Comparison of ENCODE assay signal across 8 cellular contexts in genomic region chr6:105994522-105995402, GRCh38.
DNase-seq lines count a peak whose midpoint lies in the region; ATAC-seq and TF ChIP-seq lines count a peak whose summit lies in the region.

No MANE protein-coding gene starts in this region.

- CTCF ChIA-PET in activated CD4-positive, alpha-beta memory T cell treated with anti-CD3 and anti-CD28 coated beads, Interleukin-2, amount 10 ng/mL, durations not matched to agents 7 days and 5 days (lab: Charles Lee), result interaction anchor here (1.0 to 6.7 kb wide), 17 partner anchors 9 to 511 kb away, joined by 3 to 80 read pairs (median 6); partner anchors contain the start of gene PRDM1

- peak overlapping the region; percentile 67 for H3K4me3 ChIP-seq in GM12864 (ENCODE audit: low read depth, low read length)

- POLR2A ChIA-PET in activated CD4-positive, alpha-beta memory T cell treated with anti-CD3 and anti-CD28 coated beads, Interleukin-2, amount 10 ng/mL, durations not matched to agents 7 days and 5 days (lab: Charles Lee), result interaction anchor here (0.7 to 10.2 kb wide), 28 partner anchors 9 to 541 kb away, joined by 3 to 323 read pairs (median 6); partner anchors contain the start of genes ATG5 and PRDM1

- ATAC-seq in effector memory CD8-positive, alpha-beta T cell (replicated peaks), result peak; percentile 17
- no peak for ATAC-seq in memory B cell (ENCODE audit: low read depth)
- peak; percentile 58 for ATAC-seq in stimulated activated effector memory CD8-positive, alpha-beta T cell treated with anti-CD3 and anti-CD28 coated beads, Interleukin-12 subunit alpha, Interleukin-12 subunit beta, amount 100 ng/mL, for 72 hours
- no peak for ATAC-seq in GM21381 (IDR thresholded peaks at IDR 0.05; ENCODE audit: unreplicated experiment)
- no peak for ATAC-seq in GM18870 (IDR thresholded peaks at IDR 0.05; ENCODE audit: unreplicated experiment)

- TF ChIP-seq CTCF in GM12864 (IDR thresholded peaks at IDR 0.05; ENCODE audit: low read depth, low read length, missing control alignments), result no peak

- H3K4me1 Mint-ChIP-seq in activated CD4-positive, alpha-beta memory T cell treated with anti-CD3 and anti-CD28 coated beads, Interleukin-2, amount 10 ng/mL, durations not matched to agents 7 days and 5 days, result peaks cover 58% of the 10 kb centered on the region
- peaks cover 17 to 22% of the 10 kb centered on the region in 2 donors for H3K4me1 Mint-ChIP-seq in effector memory CD8-positive, alpha-beta T cell (ENCODE audit: low read depth in 2 of 2)
- H3K4me1 Mint-ChIP-seq in memory B cell, result peaks cover 16% of the 10 kb centered on the region
- H3K4me1 Mint-ChIP-seq in stimulated activated effector memory CD8-positive, alpha-beta T cell treated with anti-CD3 and anti-CD28 coated beads, Interleukin-12 subunit alpha, Interleukin-12 subunit beta, amount 100 ng/mL, for 72 hours, result peaks cover 33% of the 10 kb centered on the region

- H3K27ac Mint-ChIP-seq in activated CD4-positive, alpha-beta memory T cell treated with anti-CD3 and anti-CD28 coated beads, Interleukin-2, amount 10 ng/mL, durations not matched to agents 7 days and 5 days, result peak overlapping the region; percentile 74
- H3K27ac Mint-ChIP-seq in effector memory CD8-positive, alpha-beta T cell, result peak overlapping the region; percentile 88 to 90
- peak overlapping the region; percentile 76 for H3K27ac Mint-ChIP-seq in memory B cell
- H3K27ac Mint-ChIP-seq in stimulated activated effector memory CD8-positive, alpha-beta T cell treated with anti-CD3 and anti-CD28 coated beads, Interleukin-12 subunit alpha, Interleukin-12 subunit beta, amount 100 ng/mL, for 72 hours, result peak overlapping the region; percentile 85

- H3K36me3 Mint-ChIP-seq in activated CD4-positive, alpha-beta memory T cell treated with anti-CD3 and anti-CD28 coated beads, Interleukin-2, amount 10 ng/mL, durations not matched to agents 7 days and 5 days (ENCODE audit: low read depth), result peaks cover 4% of the 10 kb centered on the region
- H3K36me3 Mint-ChIP-seq in effector memory CD8-positive, alpha-beta T cell (ENCODE audit: insufficient read depth), result peaks cover 19% of the 10 kb centered on the region
- peaks cover 1% of the 10 kb centered on the region for H3K36me3 Mint-ChIP-seq in memory B cell
- peaks cover 4% of the 10 kb centered on the region for H3K36me3 Mint-ChIP-seq in stimulated activated effector memory CD8-positive, alpha-beta T cell treated with anti-CD3 and anti-CD28 coated beads, Interleukin-12 subunit alpha, Interleukin-12 subunit beta, amount 100 ng/mL, for 72 hours

- peak overlapping the region; percentile 87 for H3K4me3 Mint-ChIP-seq in activated CD4-positive, alpha-beta memory T cell treated with anti-CD3 and anti-CD28 coated beads, Interleukin-2, amount 10 ng/mL, durations not matched to agents 7 days and 5 days
- H3K4me3 Mint-ChIP-seq in effector memory CD8-positive, alpha-beta T cell, result peak overlapping the region; percentile 86 to 93
- peak overlapping the region; percentile 94 for H3K4me3 Mint-ChIP-seq in memory B cell
- peak overlapping the region; percentile 87 for H3K4me3 Mint-ChIP-seq in stimulated activated effector memory CD8-positive, alpha-beta T cell treated with anti-CD3 and anti-CD28 coated beads, Interleukin-12 subunit alpha, Interleukin-12 subunit beta, amount 100 ng/mL, for 72 hours

- H3K27me3 Mint-ChIP-seq in activated CD4-positive, alpha-beta memory T cell treated with anti-CD3 and anti-CD28 coated beads, Interleukin-2, amount 10 ng/mL, durations not matched to agents 7 days and 5 days, result peaks cover 5% of the 10 kb centered on the region
- no peaks in the 10 kb centered on the region for H3K27me3 Mint-ChIP-seq in effector memory CD8-positive, alpha-beta T cell
- H3K27me3 Mint-ChIP-seq in memory B cell, result peaks cover 6% of the 10 kb centered on the region

- no peaks in the 10 kb centered on the region for H3K9me3 Mint-ChIP-seq in activated CD4-positive, alpha-beta memory T cell treated with anti-CD3 and anti-CD28 coated beads, Interleukin-2, amount 10 ng/mL, durations not matched to agents 7 days and 5 days
- H3K9me3 Mint-ChIP-seq in effector memory CD8-positive, alpha-beta T cell, result no peaks in the 10 kb centered on the region
- H3K9me3 Mint-ChIP-seq in memory B cell, result peaks cover 2% of the 10 kb centered on the region
- H3K9me3 Mint-ChIP-seq in stimulated activated effector memory CD8-positive, alpha-beta T cell treated with anti-CD3 and anti-CD28 coated beads, Interleukin-12 subunit alpha, Interleukin-12 subunit beta, amount 100 ng/mL, for 72 hours, result no peaks in the 10 kb centered on the region

- no peak for DNase-seq in GM12864 (ENCODE audit: low read depth)
- peak; percentile 23 for DNase-seq in NCI-H2029 treated with DMSO at 0.1 percent for 48 hours (lab: John Stamatoyannopoulos, UW)
- peak; percentile 65 for DNase-seq in activated CD4-positive, alpha-beta memory T cell treated with anti-CD3 and anti-CD28 coated beads, Interleukin-2, amount 10 ng/mL, durations not matched to agents 7 days and 5 days
- DNase-seq in effector memory CD8-positive, alpha-beta T cell, result peak in 2 of 3 experiments; percentile 24 to 27
- peak; percentile 29 to 44 for DNase-seq in memory B cell (ENCODE audit: low spot score in 2 of 2)
- DNase-seq in stimulated activated effector memory CD8-positive, alpha-beta T cell treated with anti-CD3 and anti-CD28 coated beads, Interleukin-12 subunit alpha, Interleukin-12 subunit beta, amount 100 ng/mL, for 72 hours (ENCODE audit: low spot score in 2 of 2), result peak in 1 of 2 donors; percentile 83

Comparison
In these comparisons a context has a peak if more than half of its experiments do, and no peak if none do; other contexts are left out.
1. ATAC-seq: peak in effector memory CD8-positive, alpha-beta T cell (single experiment) and stimulated activated effector memory CD8-positive, alpha-beta T cell treated with anti-CD3 and anti-CD28 coated beads, Interleukin-12 subunit alpha, Interleukin-12 subunit beta, amount 100 ng/mL, for 72 hours (single experiment); none in memory B cell (single experiment), GM21381 (single experiment) and GM18870 (single experiment).
2. Peak in every context shown above with its lines, with median percentiles within 50 percentile points of each other: H3K27ac Mint-ChIP-seq and H3K4me3 Mint-ChIP-seq.